Comparison of ENCODE assay signal across 8 cellular contexts in genomic region chrX:71118032-71118984, GRCh38.
A peak's percentile ranks its signal among the peaks of the same experiment; 100 is the strongest.
DNase-seq lines count a peak whose midpoint lies in the region; ATAC-seq, FAIRE-seq and TF ChIP-seq lines count a peak whose summit lies in the region.

MED12 (plus strand) TSS chrX:71118596; CDS start chrX:71118755, 159 bp downstream.

- TF ChIP-seq CTCF in AG04449 (IDR thresholded peaks at IDR 0.05; ENCODE audit: insufficient read depth, low read length, missing control alignments): no peak

- POLR2A ChIA-PET in AG04449 (lab: Yijun Ruan, JAX): interaction anchor here (1.1 to 1.6 kb wide), 3 partner anchors 9 to 51 kb away, joined by 3 to 5 read pairs (median 5); partner anchors contain the start of gene SNX12

- H3K4me3 ChIP-seq in AG04449 (ENCODE audit: low read depth, low read length): peak within 1 kb of the TSS; percentile 62

- FAIRE-seq in islet of Langerhans (lab: Jason Lieb, UNC): peak; percentile 13

- DNase-seq in AG04449 (ENCODE audit: low read depth, low spot score) (no peak), NCI-H345 (lab: John Stamatoyannopoulos, UW) (peak; percentile 81)
- DNase-seq in activated CD4-positive, CD25-positive, alpha-beta regulatory T cell treated with anti-CD3 and anti-CD28 coated beads, Interleukin-2, amount 50 U/mL, for 16 hours (ENCODE audit: low read depth, low spot score): peak; percentile 56
- DNase-seq in central memory CD4-positive, alpha-beta T cell: peak; percentile 73
- DNase-seq in stimulated activated CD4-positive, alpha-beta T cell treated with anti-CD3 and anti-CD28 coated beads, Interleukin-12 subunit alpha, Interleukin-12 subunit beta, amount 100 ng/mL, for 24 hours (ENCODE audit: low read depth in 2 of 2): peak; percentile 66 to 79

- peak; percentile 75 for ATAC-seq in GM18861 (IDR thresholded peaks at IDR 0.05; ENCODE audit: unreplicated experiment)
- peak; percentile 94 for ATAC-seq in HG03108 (IDR thresholded peaks at IDR 0.05; ENCODE audit: unreplicated experiment)

- CTCF ChIA-PET in AG04449 (lab: Yijun Ruan, JAX): interaction anchor here (1.0 to 4.7 kb wide), 5 partner anchors 11 to 60 kb away, joined by 3 to 28 read pairs (median 4); no protein-coding TSS in a partner anchor
